In genomic region chr9:132042324-132042723, GRCh38 we compare ENCODE assay signal across 12 cellular contexts. TPM values are rescaled to one million over a fixed set of nuclear protein-coding genes. Genes with fewer than 3 reads are reported as not detected.
DNase-seq lines count a peak whose midpoint lies in the region; ATAC-seq and TF ChIP-seq lines count a peak whose summit lies in the region.
"Had no signal": no experiment of that assay in that cellular context is flagged by ENCODE, and none has a peak within 500 bp of the region (broad histone marks: within the 10 kb centered on the region; RNA-seq: fewer than 3 reads in every experiment).

No MANE protein-coding gene starts in this region.

- H3K4me1 ChIP-seq in BLaER1, result peaks cover 84% of the 10 kb centered on the region
- H3K4me1 ChIP-seq in ovary (ENCODE audit: insufficient read depth), result no peaks in the 10 kb centered on the region
- H3K4me1 ChIP-seq: tibial nerve had no signal

- H3K27ac ChIP-seq in BLaER1, result no peak overlapping the region
- no peak overlapping the region for H3K27ac ChIP-seq in ovary
- H3K27ac ChIP-seq: tibial nerve had no signal

- peaks cover 57% of the 10 kb centered on the region for H4K20me1 ChIP-seq in BLaER1

- 0 out of 2 replicates have a peak overlapping the region, but pooled peaks have one; percentile 5 for H3K4me2 ChIP-seq in BLaER1

- no peak for TF ChIP-seq POLR2A in NB4 (IDR thresholded peaks at IDR 0.05; ENCODE audit: extremely low read depth, insufficient read length)
- TF ChIP-seq POLR2A in ovary (IDR thresholded peaks at IDR 0.05), result no peak

- TF ChIP-seq EP300 in ovary (IDR thresholded peaks at IDR 0.05), result no peak

- no peak overlapping the region for H3K4me3 ChIP-seq in BLaER1
- no peak overlapping the region for H3K4me3 ChIP-seq in NB4 (ENCODE audit: low read depth, low read length)
- H3K4me3 ChIP-seq in ovary, result no peak overlapping the region
- H3K4me3 ChIP-seq: tibial nerve had no signal

- H3K9ac ChIP-seq in BLaER1, result no peak overlapping the region

- H3K36me3 ChIP-seq in BLaER1 (peaks cover 9% of the 10 kb centered on the region), ovary (no peaks in the 10 kb centered on the region)
- H3K36me3 ChIP-seq: tibial nerve had no signal

- H3K9me3 ChIP-seq in BLaER1 (no peaks in the 10 kb centered on the region), ovary (no peaks in the 10 kb centered on the region)
- H3K9me3 ChIP-seq: tibial nerve had no signal

- ATAC-seq in left colon (no peak), GM18867 (IDR thresholded peaks at IDR 0.05; ENCODE audit: unreplicated experiment) (no peak)

- intact Hi-C loops in left colon (cut with DNase I, micrococcal nuclease), result no loop called here
- intact Hi-C loops in ovary (cut with DNase I), result no loop called here

- TF ChIP-seq CTCF in NB4 (IDR thresholded peaks at IDR 0.05; ENCODE audit: low read depth, low read length) (no peak), ovary (IDR thresholded peaks at IDR 0.05) (no peak)

- DNase-seq in NB4 (ENCODE audit: low read depth), result peak; percentile 25
- peak; percentile 94 for DNase-seq in astrocyte of the hippocampus (ENCODE audit: low read depth, low spot score)
- DNase-seq in kidney glomerular epithelial cell (lab: John Stamatoyannopoulos, UW), result peak; percentile 93
- no peak for DNase-seq in left colon
- DNase-seq in ovary, result no peak
- no peak for DNase-seq in superior temporal gyrus (ENCODE audit: extremely low spot score)
- DNase-seq: activated CD4-positive, CD25-positive, alpha-beta regulatory T cell treated with anti-CD3 and anti-CD28 coated beads, Interleukin-2, amount 50 U/mL, for 72 hours; DMS153; stimulated activated CD4-positive, alpha-beta T cell treated with anti-CD3 and anti-CD28 coated beads, Interleukin-2, amount 100 ng/mL, for 48 hours had no signal

- H3K27me3 ChIP-seq in BLaER1 (no peaks in the 10 kb centered on the region), ovary (no peaks in the 10 kb centered on the region)
- H3K27me3 ChIP-seq: tibial nerve had no signal

- WGBS in ovary, 3 donors, result 72 to 81% (median 72%) methylated on average over 4 of the region's 4 CpGs

RNA-seq across cellular contexts. Expression of gene MED27, which starts 37.3 kb away (rescaled TPM):
- total RNA-seq in left colon, result 10 to 100 TPM; 12.9 to 13.6 TPM
- 10 to 100 TPM in 6 of 7 donors, 1 to 10 TPM in 1; 7.6 to 24.9 (median 17.4) TPM for total RNA-seq in ovary
- 10 to 100 TPM; 17.0 to 19.7 TPM for polyA plus RNA-seq in ovary

Comparison
In these comparisons a context has a peak if more than half of its experiments do, and no peak if none do; other contexts are left out.
1. DNase-seq: peak in NB4 (single experiment), astrocyte of the hippocampus (single experiment) and kidney glomerular epithelial cell (single experiment); none in left colon (0 of 2), ovary (0 of 5) and superior temporal gyrus (single experiment).